Comparison of ENCODE assay signal across 30 cellular contexts in the genomic region with DNA sequence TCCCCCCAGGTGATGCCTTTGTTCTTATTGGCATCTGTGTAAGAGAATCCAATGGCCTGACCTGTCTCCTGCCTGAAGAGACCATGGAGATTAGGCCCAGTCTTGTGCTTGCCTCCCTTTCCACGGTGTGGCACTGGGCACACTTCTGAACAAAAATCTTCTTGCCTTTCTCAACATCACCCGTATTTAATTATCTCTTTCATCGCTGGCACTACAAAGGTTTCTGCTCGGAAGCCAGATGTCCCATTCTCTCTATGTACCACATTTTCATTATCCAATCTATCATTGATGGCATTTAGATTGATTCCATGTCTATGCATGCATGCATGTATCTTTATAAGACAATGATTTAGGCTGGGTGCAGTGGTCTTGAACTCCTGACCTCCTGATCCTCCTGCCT.
"Had no signal": no experiment of that assay in that cellular context is flagged by ENCODE, and none has a peak within 500 bp of the region (broad histone marks: within the 10 kb centered on the region; RNA-seq: fewer than 3 reads in every experiment).

No MANE protein-coding gene starts in this region.

- H3K27me3 ChIP-seq: ascending aorta, cardiac muscle cell had no signal

- H3K27ac ChIP-seq: ascending aorta, cardiac muscle cell, VCaP had no signal

- DNase-seq: activated B cell treated with CpG ODN at 0.5 μM for 24 hours; activated CD4-positive, alpha-beta memory T cell treated with anti-CD3 and anti-CD28 coated beads, Interleukin-2, amount 10 ng/mL, durations not matched to agents 7 days and 5 days; activated CD4-positive, alpha-beta T cell treated with anti-CD3 and anti-CD28 coated beads for 1 hour; activated CD4-positive, alpha-beta T cell treated with anti-CD3 and anti-CD28 coated beads for 36 hours; activated CD4-positive, alpha-beta T cell treated with anti-CD3 and anti-CD28 coated beads for 48 hours; activated CD4-positive, alpha-beta T cell treated with anti-CD3 and anti-CD28 coated beads, Interleukin-2, amount 10 ng/mL, durations not matched to agents 7 days and 5 days; activated CD4-positive, alpha-beta T cell treated with anti-CD3 and anti-CD28 coated beads, Interleukin-2, amount 50 U/mL, for 48 hours; activated CD8-positive, alpha-beta memory T cell treated with anti-CD3 and anti-CD28 coated beads for 24 hours; activated CD8-positive, alpha-beta memory T cell treated with anti-CD3 and anti-CD28 coated beads, Interleukin-2, amount 10 ng/mL, durations not matched to agents 7 days and 5 days; activated CD8-positive, alpha-beta memory T cell treated with anti-CD3 and anti-CD28 coated beads, Interleukin-2, amount 50 U/mL, for 48 hours; activated CD8-positive, alpha-beta T cell treated with anti-CD3 and anti-CD28 coated beads, Interleukin-2, amount 10 ng/mL, durations not matched to agents 7 days and 5 days; activated effector memory CD4-positive, alpha-beta T cell treated with Interleukin-2 at 50 U/mL for 16 hours; activated gamma-delta T cell; activated naive CD4-positive, alpha-beta T cell treated with anti-CD3 and anti-CD28 coated beads, Interleukin-2, amount 10 ng/mL, durations not matched to agents 7 days and 5 days; activated naive CD4-positive, alpha-beta T cell treated with Interleukin-2 at 50 U/mL for 16 hours; activated naive CD8-positive, alpha-beta T cell treated with anti-CD3 and anti-CD28 coated beads, Interleukin-2, amount 10 ng/mL, durations not matched to agents 7 days and 5 days; activated naive CD8-positive, alpha-beta T cell treated with anti-CD3 and anti-CD28 coated beads, Interleukin-2, amount 50 U/mL, for 24 hours; activated T-cell treated with anti-CD3 and anti-CD28 coated beads, Interleukin-2, amount 50 U/mL, for 24 hours; activated T-cell treated with anti-CD3 and anti-CD28 coated beads, Interleukin-2, amount 50 U/mL, for 48 hours; amygdala; anterior cingulate cortex; caudate nucleus; cerebellar nuclear complex; T-helper 1 cell; T-helper 2 cell; T-helper 9 cell had no signal

- H3K4me3 ChIP-seq: ascending aorta, cardiac muscle cell had no signal

- ATAC-seq: activated CD4-positive, alpha-beta T cell treated with anti-CD3 and anti-CD28 coated beads for 36 hours; activated CD4-positive, CD25-positive, alpha-beta regulatory T cell treated with anti-CD3 and anti-CD28 coated beads, Interleukin-2, amount 50 U/mL, for 24 hours; activated CD8-positive, alpha-beta memory T cell treated with anti-CD3 and anti-CD28 coated beads, Interleukin-2, amount 10 ng/mL, durations not matched to agents 7 days and 5 days; activated CD8-positive, alpha-beta T cell treated with anti-CD3 and anti-CD28 coated beads, Interleukin-2, amount 10 ng/mL, durations not matched to agents 7 days and 5 days; activated naive CD8-positive, alpha-beta T cell treated with anti-CD3 and anti-CD28 coated beads, Interleukin-2, amount 50 U/mL, for 24 hours had no signal

- H3K9me3 ChIP-seq: ascending aorta had no signal

- H3K4me1 ChIP-seq: ascending aorta had no signal

- H3K36me3 ChIP-seq: ascending aorta, cardiac muscle cell had no signal
